ENCODE assay signal across 8 cellular contexts in genomic region chr11:1570896-1571759, GRCh38. TPM values are rescaled to one million over a fixed set of nuclear protein-coding genes. Genes with fewer than 3 reads are reported as not detected.
DNase-seq lines count a peak whose midpoint lies in the region; ATAC-seq and TF ChIP-seq lines count a peak whose summit lies in the region.

No MANE protein-coding gene starts in this region.

- TF ChIP-seq CTCF in right lobe of liver (IDR thresholded peaks at IDR 0.05), result no peak
- TF ChIP-seq CTCF in tibial artery (IDR thresholded peaks at IDR 0.05), result no peak
- no peak for TF ChIP-seq CTCF in GM10248 (IDR thresholded peaks at IDR 0.05; ENCODE audit: control extremely low read depth, extremely low read depth, low read depth, missing control alignments)

- H3K36me3 ChIP-seq in right lobe of liver (no peaks in the 10 kb centered on the region), tibial artery (no peaks in the 10 kb centered on the region)

- WGBS in right lobe of liver (ENCODE audit: insufficient coverage, low coverage, low lambda C conversion rate, missing lambda C conversion rate), result 14% methylated on average over 10 of the region's 58 CpGs

- no peaks in the 10 kb centered on the region for H3K27me3 ChIP-seq in right lobe of liver
- H3K27me3 ChIP-seq in tibial artery, result no peaks in the 10 kb centered on the region

- no peak for TF ChIP-seq POLR2A in right lobe of liver (IDR thresholded peaks at IDR 0.05)

- CTCF ChIA-PET in GM10248 (lab: Yijun Ruan, JAX), result interaction anchor here (1.2 to 2.3 kb wide), 2 partner anchors 24 to 369 kb away, joined by 3 to 8 read pairs; no protein-coding TSS in a partner anchor

- H3K4me1 ChIP-seq in right lobe of liver (peaks cover 0 to 19% (median 5%) of the 10 kb centered on the region in 4 donors), tibial artery (peaks cover 0 to 67% (median 60%) of the 10 kb centered on the region in 4 donors)

- ATAC-seq in right lobe of liver, result no peak
- ATAC-seq in HG03280 (IDR thresholded peaks at IDR 0.05; ENCODE audit: unreplicated experiment), result no peak

- H3K4me3 ChIP-seq in right lobe of liver (peak overlapping the region; percentile 32 to 65 (median 36)), tibial artery (peak overlapping the region; percentile 65 to 85)

- POLR2A ChIA-PET in GM10248 (lab: Yijun Ruan, JAX), result no interaction called here

- H3K27ac ChIP-seq in right lobe of liver (no peak overlapping the region), tibial artery (peak overlapping the region; percentile 85 to 89)

- peak; percentile 50 for DNase-seq in activated T-cell treated with anti-CD3 and anti-CD28 coated beads, Interleukin-2, amount 50 U/mL, for 1 hour
- no peak for DNase-seq in activated T-cell treated with anti-CD3 and anti-CD28 coated beads, Interleukin-2, amount 50 U/mL, for 48 hours
- DNase-seq in astrocyte of the hippocampus (ENCODE audit: low read depth, low spot score), result peak; percentile 52
- peak in 1 of 3 donors; percentile 37 for DNase-seq in right lobe of liver
- DNase-seq in tibial artery, result no peak
- DNase-seq in NCI-H226, result no peak
- no peak for DNase-seq in GM10248 (ENCODE audit: extremely low spot score)

- H3K9me3 ChIP-seq in right lobe of liver, result no peaks in the 10 kb centered on the region
- H3K9me3 ChIP-seq in tibial artery, result no peaks in the 10 kb centered on the region

- intact Hi-C loops in right lobe of liver (cut with DNase I), result loop anchor here in 1 of 2 donors (10.0 kb wide), 1 partner anchor 116 kb away; no protein-coding TSS in a partner anchor
- intact Hi-C loops in tibial artery (cut with DNase I; ENCODE audit: low total_unique reads), result loop anchor here (10.0 kb wide), 1 partner anchor 116 kb away; no protein-coding TSS in a partner anchor

RNA-seq across cellular contexts. Expression of gene DUSP8, which starts 0.9 kb away (rescaled TPM):
- 10 to 100 TPM in 2 of 6 experiments, 1 to 10 TPM in 2, under 1 TPM in 2; 0.22 to 13.7 (median 4.4) TPM for total RNA-seq in right lobe of liver

RNA-seq across cellular contexts. Expression of gene KRTAP5-1, which starts 14.0 kb away (rescaled TPM):
- not detected for total RNA-seq in right lobe of liver

RNA-seq across cellular contexts. Expression of gene KRTAP5-2, which starts 27.0 kb away (rescaled TPM):
- total RNA-seq in right lobe of liver, result not detected

RNA-seq across cellular contexts. Expression of gene KRTAP5-3, which starts 37.1 kb away (rescaled TPM):
- total RNA-seq in right lobe of liver, result not detected

RNA-seq across cellular contexts. Expression of gene KRTAP5-4, which starts 50.8 kb away (rescaled TPM):
- total RNA-seq in right lobe of liver, result not detected

Comparison
In these comparisons a context has a peak if more than half of its experiments do, and no peak if none do; other contexts are left out.
1. DNase-seq: peak in activated T-cell treated with anti-CD3 and anti-CD28 coated beads, Interleukin-2, amount 50 U/mL, for 1 hour (single experiment) and astrocyte of the hippocampus (single experiment); none in activated T-cell treated with anti-CD3 and anti-CD28 coated beads, Interleukin-2, amount 50 U/mL, for 48 hours (0 of 2), tibial artery (0 of 2), NCI-H226 (single experiment) and GM10248 (single experiment).
2. H3K27ac ChIP-seq: peak in tibial artery (2 of 2); none in right lobe of liver (0 of 3).